2 cellular contexts compared by ENCODE assay signal in genomic region chr13:94199135-94199534, GRCh38.
TF ChIP-seq lines count a peak whose summit lies in the region.

No MANE protein-coding gene starts in this region.

TF ChIP-seq in IMR-90, 13 proteins besides CTCF, POLR2A, EP300 and RAD21:
- TF ChIP-seq RFX5 (IDR thresholded peaks at IDR 0.05; ENCODE audit: low read depth, low read length) (no peak), NFE2L2 (IDR thresholded peaks at IDR 0.05; ENCODE audit: low read depth, low read length) (peak; percentile 93), CHD1 (IDR thresholded peaks at IDR 0.05; ENCODE audit: low read depth, low read length) (no peak), MAFK (IDR thresholded peaks at IDR 0.05; ENCODE audit: low read depth, low read length) (peak; percentile 98)

TF ChIP-seq in H1, 55 proteins besides CTCF, POLR2A, EP300 and RAD21:
- TF ChIP-seq KDM4A (IDR thresholded peaks at IDR 0.05; ENCODE audit: low read depth, low read length, severe bottlenecking) (no peak), POU5F1 (IDR thresholded peaks at IDR 0.05; ENCODE audit: low read depth, low read length) (no peak), MAFK (IDR thresholded peaks at IDR 0.05; ENCODE audit: low read depth, low read length) (peak; percentile 89), TBP (IDR thresholded peaks at IDR 0.05; ENCODE audit: low read depth, low read length) (no peak), SUZ12 (IDR thresholded peaks at IDR 0.05; ENCODE audit: low read length) (no peak), SIRT6 (IDR thresholded peaks at IDR 0.05; ENCODE audit: low read length) (no peak), EGR1 (IDR thresholded peaks at IDR 0.05; ENCODE audit: borderline replicate concordance, low read depth, low read length) (no peak)
